ENCODE assay signal across 16 cellular contexts in the genomic region with DNA sequence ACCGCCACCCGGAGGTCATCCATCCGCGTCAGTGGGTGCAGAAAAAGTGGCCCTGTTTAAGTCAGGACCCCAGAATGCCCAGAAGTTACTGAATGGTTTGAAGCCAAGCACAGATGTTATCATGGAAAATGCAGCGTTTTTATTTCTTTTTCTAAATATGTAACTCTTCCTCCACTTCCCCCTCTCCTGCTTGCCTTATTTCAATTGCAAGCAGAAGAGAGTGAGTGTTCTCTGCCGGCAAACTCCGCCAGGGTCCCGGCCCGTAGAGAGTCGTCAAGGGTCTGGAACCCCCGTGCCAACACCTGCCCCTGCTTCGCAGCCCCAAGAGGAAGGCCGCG. TPM values are rescaled to one million over a fixed set of nuclear protein-coding genes. Genes with fewer than 3 reads are reported as not detected.
DNase-seq lines count a peak whose midpoint lies in the region; ATAC-seq, FAIRE-seq and TF ChIP-seq lines count a peak whose summit lies in the region.
"Had no signal": no experiment of that assay in that cellular context is flagged by ENCODE, and none has a peak within 500 bp of the region (broad histone marks: within the 10 kb centered on the region; RNA-seq: fewer than 3 reads in every experiment).

No MANE protein-coding gene starts in this region.

- CTCF ChIA-PET in CD8-positive, alpha-beta memory T cell (lab: Charles Lee): no interaction called here
- CTCF ChIA-PET in HCT116 (lab: Charles Lee) (interaction anchor here (1.6 kb wide), 1 partner anchor 92 kb away, joined by 6 read pairs; no protein-coding TSS in a partner anchor), H1 (lab: Charles Lee; ENCODE audit: partially characterized antibody) (interaction anchor here (1.1 to 3.6 kb wide), 6 partner anchors 35 to 93 kb away, joined by 3 to 17 read pairs (median 11); no protein-coding TSS in a partner anchor)

- no peak overlapping the region for H3K23ac ChIP-seq in H1 (ENCODE audit: insufficient read length)

- no peak overlapping the region for H3K18ac ChIP-seq in H1 (ENCODE audit: extremely low read depth, low read length)

- peak overlapping the region in 4 of 7 donors; percentile 5 to 66 (median 20) for H3K4me3 Mint-ChIP-seq in CD8-positive, alpha-beta memory T cell
- peak overlapping the region in 2 of 3 experiments; percentile 11 to 52 for H3K4me3 Mint-ChIP-seq in nephron
- H3K4me3 Mint-ChIP-seq in stimulated activated memory B cell treated with anti-CD40 and anti-IgM and Interleukin-4, amounts not matched to agents 10 μg/mL and 1 μg/mL and 100 μg/mL, for 72 hours: no peak overlapping the region

- H3K4me2 ChIP-seq in HCT116 (ENCODE audit: low read length) (peak overlapping the region; percentile 93; the same call in 1 of the 2 replicates), H1 (ENCODE audit: insufficient read depth in 1 of 2, low read depth in 2 of 2, low read length in 2 of 2) (no peak overlapping the region; a peak in 1 of 4 replicates)

- H3K27ac ChIP-seq in CD8-positive, alpha-beta memory T cell (ENCODE audit: low read depth, low read length): no peak overlapping the region
- H3K27ac ChIP-seq in HCT116 (ENCODE audit: low read depth, low read length): no peak overlapping the region
- no peak overlapping the region for H3K27ac ChIP-seq in H1 (ENCODE audit: low read depth, low read length)
- H3K27ac ChIP-seq: SJSA1 had no signal

- no peak overlapping the region for H2BK15ac ChIP-seq in H1 (ENCODE audit: low read length)

- no peak overlapping the region for H2BK5ac ChIP-seq in H1 (ENCODE audit: low read depth, low read length)

- H3K4me1 ChIP-seq in CD8-positive, alpha-beta memory T cell (ENCODE audit: insufficient read depth, low read length): peaks cover 13% of the 10 kb centered on the region
- peaks cover 10 to 31% of the 10 kb centered on the region in 2 experiments for H3K4me1 ChIP-seq in HCT116 (ENCODE audit: control insufficient read depth in 1 of 2, insufficient read depth in 2 of 2, low read length in 2 of 2)
- peaks cover 8 to 32% (median 21%) of the 10 kb centered on the region in 4 experiments for H3K4me1 ChIP-seq in H1 (replicated peaks in 1 of 4; ENCODE audit: control insufficient read depth in 3 of 4, insufficient read depth in 4 of 4, low read length in 3 of 4)

- H2BK20ac ChIP-seq in H1 (ENCODE audit: low read length): no peak overlapping the region

- H3K36me3 Mint-ChIP-seq in CD8-positive, alpha-beta memory T cell: no peaks in the 10 kb centered on the region
- no peaks in the 10 kb centered on the region for H3K36me3 Mint-ChIP-seq in nephron (ENCODE audit: low read depth)
- no peaks in the 10 kb centered on the region for H3K36me3 Mint-ChIP-seq in stimulated activated memory B cell treated with anti-CD40 and anti-IgM and Interleukin-4, amounts not matched to agents 10 μg/mL and 1 μg/mL and 100 μg/mL, for 72 hours

- POLR2A ChIA-PET in CD8-positive, alpha-beta memory T cell (lab: Charles Lee): no interaction called here
- POLR2A ChIA-PET in HCT116 (lab: Charles Lee) (no interaction called here), H1 (lab: Charles Lee; ENCODE audit: partially characterized antibody) (no interaction called here)

- H4K8ac ChIP-seq in H1 (ENCODE audit: extremely low read depth, insufficient read depth, low read length): no peak overlapping the region

- no peak overlapping the region for H3K56ac ChIP-seq in H1 (replicated peaks; ENCODE audit: insufficient read length, low read depth, low read length)

- H3K27me3 Mint-ChIP-seq in CD8-positive, alpha-beta memory T cell: peaks cover 75 to 79% of the 10 kb centered on the region in 2 donors
- H3K27me3 Mint-ChIP-seq in nephron (ENCODE audit: low read depth): peaks cover 98% of the 10 kb centered on the region
- peaks cover 92% of the 10 kb centered on the region for H3K27me3 Mint-ChIP-seq in stimulated activated memory B cell treated with anti-CD40 and anti-IgM and Interleukin-4, amounts not matched to agents 10 μg/mL and 1 μg/mL and 100 μg/mL, for 72 hours

- no peak overlapping the region for H2AK5ac ChIP-seq in H1 (ENCODE audit: low read depth, low read length)

- H3K9me3 Mint-ChIP-seq in CD8-positive, alpha-beta memory T cell: peaks cover 0 to 4% (median 0%) of the 10 kb centered on the region in 5 donors
- peaks cover 3% of the 10 kb centered on the region for H3K9me3 Mint-ChIP-seq in nephron
- no peaks in the 10 kb centered on the region for H3K9me3 Mint-ChIP-seq in stimulated activated memory B cell treated with anti-CD40 and anti-IgM and Interleukin-4, amounts not matched to agents 10 μg/mL and 1 μg/mL and 100 μg/mL, for 72 hours

- peaks cover 34 to 42% (median 38%) of the 10 kb centered on the region in 3 donors for H3K4me1 Mint-ChIP-seq in CD8-positive, alpha-beta memory T cell
- peaks cover 24% of the 10 kb centered on the region for H3K4me1 Mint-ChIP-seq in nephron
- peaks cover 30% of the 10 kb centered on the region for H3K4me1 Mint-ChIP-seq in stimulated activated memory B cell treated with anti-CD40 and anti-IgM and Interleukin-4, amounts not matched to agents 10 μg/mL and 1 μg/mL and 100 μg/mL, for 72 hours

- H3K14ac ChIP-seq in H1 (ENCODE audit: insufficient read length): no peak overlapping the region

- H2BK12ac ChIP-seq in H1 (ENCODE audit: low read depth, low read length): peak overlapping the region; percentile 44; the same call in 1 of the 2 replicates

- H3K79me2 ChIP-seq in HCT116 (ENCODE audit: insufficient read depth, low read length): no peaks in the 10 kb centered on the region
- no peaks in the 10 kb centered on the region for H3K79me2 ChIP-seq in H1 (ENCODE audit: control insufficient read depth in 1 of 2, insufficient read depth in 2 of 2, low read length in 2 of 2)

- no peaks in the 10 kb centered on the region for H3K9me3 ChIP-seq in CD8-positive, alpha-beta memory T cell (ENCODE audit: low read length)
- H3K9me3 ChIP-seq in HCT116 (ENCODE audit: control insufficient read depth in 1 of 2, insufficient read depth in 1 of 2, low read depth in 1 of 2, low read length in 2 of 2) (no peaks in the 10 kb centered on the region), H1 (ENCODE audit: insufficient read depth in 2 of 2, low read depth in 1 of 2, low read length in 1 of 2) (peaks cover 0 to 3% of the 10 kb centered on the region in 2 experiments; a peak in 1 of 4 replicates)
- H3K9me3 ChIP-seq: SJSA1 had no signal

- TF ChIP-seq RAD21 in HCT116 (IDR thresholded peaks at IDR 0.05; ENCODE audit: low read depth): no peak
- no peak for TF ChIP-seq RAD21 in H1 (IDR thresholded peaks at IDR 0.05 in 1 of 2, conservative IDR thresholded peaks at IDR 0.05 in 1 of 2; ENCODE audit: low read depth in 2 of 2, low read length in 2 of 2)

- H3K9me2 ChIP-seq in HCT116 (ENCODE audit: insufficient read depth): no peaks in the 10 kb centered on the region

- TF ChIP-seq CTCF in HCT116 (IDR thresholded peaks at IDR 0.05 in 2 of 3, conservative IDR thresholded peaks at IDR 0.05 in 1 of 3; ENCODE audit: borderline replicate concordance in 1 of 3, insufficient read depth in 1 of 3, low read depth in 2 of 3, low read length in 2 of 3) (no peak), H1 (IDR thresholded peaks at IDR 0.05; ENCODE audit: control extremely low read depth in 1 of 3, insufficient read depth in 1 of 3, low read depth in 1 of 3, low read length in 3 of 3) (no peak), nephron (IDR thresholded peaks at IDR 0.05; ENCODE audit: unreplicated experiment in 3 of 3) (no peak)

- intact Hi-C loops in HCT116 (cut with micrococcal nuclease): no loop called here

- H3K27me3 ChIP-seq in CD8-positive, alpha-beta memory T cell (ENCODE audit: insufficient read depth, low read length, poor library complexity, severe bottlenecking): peaks cover 48% of the 10 kb centered on the region
- H3K27me3 ChIP-seq in HCT116 (ENCODE audit: insufficient read depth, low read length) (no peaks in the 10 kb centered on the region), H1 (replicated peaks in 1 of 4; ENCODE audit: control insufficient read depth in 3 of 4, extremely low read depth in 1 of 4, insufficient read depth in 3 of 4, low read length in 3 of 4) (peaks cover 86 to 98% (median 93%) of the 10 kb centered on the region in 4 experiments)

- no peaks in the 10 kb centered on the region for H4K20me1 ChIP-seq in HCT116 (ENCODE audit: insufficient read depth)
- peaks cover 20 to 38% of the 10 kb centered on the region in 2 experiments for H4K20me1 ChIP-seq in H1 (replicated peaks in 1 of 2; ENCODE audit: control insufficient read depth in 1 of 2, insufficient read depth in 2 of 2, low read length in 2 of 2)

- H3K9ac ChIP-seq in HCT116 (ENCODE audit: low read length): no peak overlapping the region
- no peak overlapping the region for H3K9ac ChIP-seq in H1 (replicated peaks in 1 of 4; ENCODE audit: extremely low read depth in 1 of 4, low read depth in 3 of 4, low read length in 3 of 4)

- TF ChIP-seq EP300 in H1 (IDR thresholded peaks at IDR 0.05; ENCODE audit: borderline replicate concordance in 1 of 2, low read depth in 2 of 2, low read length in 2 of 2): no peak

- no peaks in the 10 kb centered on the region for H3K79me1 ChIP-seq in H1 (ENCODE audit: low read depth, low read length)

- no peak overlapping the region for H4K91ac ChIP-seq in H1 (replicated peaks; ENCODE audit: insufficient read length, low read length)

- no peaks in the 10 kb centered on the region for H3K36me3 ChIP-seq in CD8-positive, alpha-beta memory T cell (ENCODE audit: insufficient read depth, low read length)
- H3K36me3 ChIP-seq in HCT116 (ENCODE audit: control insufficient read depth in 1 of 2, insufficient read depth in 2 of 2, low read length in 2 of 2) (no peaks in the 10 kb centered on the region), H1 (ENCODE audit: control insufficient read depth in 2 of 4, insufficient read depth in 4 of 4, low read length in 3 of 4) (peaks cover 0 to 4% (median 0%) of the 10 kb centered on the region in 4 experiments; a peak in 1 of 8 replicates)
- H3K36me3 ChIP-seq: SJSA1 had no signal

- no TSS peak for BruUV-seq in HCT116 (replicated peaks; lab: Mats Ljungman, UMichigan)

- ATAC-seq in HCT116: no peak
- ATAC-seq in stimulated activated memory B cell treated with anti-CD40 and anti-IgM and Interleukin-4, amounts not matched to agents 10 μg/mL and 1 μg/mL and 100 μg/mL, for 72 hours: no peak

- no peak overlapping the region for H3K4ac ChIP-seq in H1 (replicated peaks; ENCODE audit: insufficient read length, low read depth, low read length)

- no peak for FAIRE-seq in H1 (lab: Jason Lieb, UNC)

- no peak overlapping the region for H3K4me3 ChIP-seq in CD8-positive, alpha-beta memory T cell (ENCODE audit: low read length)
- no peak overlapping the region for H3K4me3 ChIP-seq in HCT116 (replicated peaks in 1 of 2; ENCODE audit: low read depth in 1 of 2, low read length in 2 of 2)
- H3K4me3 ChIP-seq in H1 (ENCODE audit: extremely low read depth in 1 of 4, insufficient read depth in 2 of 4, low read depth in 3 of 4, low read length in 4 of 4): no peak overlapping the region
- H3K4me3 ChIP-seq: SJSA1 had no signal

- no peak overlapping the region for H3K27ac Mint-ChIP-seq in CD8-positive, alpha-beta memory T cell
- no peak overlapping the region for H3K27ac Mint-ChIP-seq in nephron
- no peak overlapping the region for H3K27ac Mint-ChIP-seq in stimulated activated memory B cell treated with anti-CD40 and anti-IgM and Interleukin-4, amounts not matched to agents 10 μg/mL and 1 μg/mL and 100 μg/mL, for 72 hours

- RAD21 ChIA-PET in HCT116 (lab: Charles Lee; ENCODE audit: low non-redundant PET in 1 of 2, low total read pairs in 2 of 2, uncharacterized antibody in 2 of 2, unreplicated experiment in 2 of 2): no interaction called here

- no peaks in the 10 kb centered on the region; the same call in 1 of the 2 replicates for H3K23me2 ChIP-seq in H1 (ENCODE audit: low read depth, low read length)

- no peak for DNase-seq in CD8-positive, alpha-beta memory T cell
- DNase-seq in HCT116 (ENCODE audit: low read depth, low spot score) (no peak), H1 (ENCODE audit: low read depth in 1 of 2, low spot score in 2 of 2) (peak in 1 of 2 experiments; percentile 44), GOT3 (lab: John Stamatoyannopoulos, UW) (no peak), NCI-H2196 (lab: John Stamatoyannopoulos, UW; ENCODE audit: unreplicated experiment) (no peak)
- DNase-seq in effector CD4-positive, alpha-beta T cell: no peak
- DNase-seq: DMS 273 treated with DMSO at 0.1 percent for 48 hours, IMR-90, NCI-H2029, NCI-H524, RPMI8226 had no signal

- TF ChIP-seq POLR2A in HCT116 (IDR thresholded peaks at IDR 0.05; ENCODE audit: borderline replicate concordance, extremely low read depth, insufficient read depth, insufficient read length): no peak
- TF ChIP-seq POLR2A in H1 (IDR thresholded peaks at IDR 0.05; ENCODE audit: control extremely low read depth in 1 of 2, low read depth in 2 of 2, low read length in 2 of 2): no peak

- H2AFZ ChIP-seq in HCT116 (ENCODE audit: low read depth, low read length, poor library complexity, severe bottlenecking): no peak overlapping the region
- no peak overlapping the region for H2AFZ ChIP-seq in H1 (ENCODE audit: low read length)

- no peak overlapping the region for H2BK120ac ChIP-seq in H1 (replicated peaks; ENCODE audit: low read depth, low read length)

- WGBS in H1 (ENCODE audit: extremely low coverage in 1 of 2, insufficient coverage in 1 of 2, insufficient read length in 1 of 2, insufficient replicate concordance in 2 of 2, low coverage in 1 of 2, low lambda C conversion rate in 2 of 2, missing lambda C conversion rate in 1 of 2), 2 experiments: 8% methylated on average over 14 of the region's 14 CpGs; no CpG with 5 or more reads in 1 of the 2 experiments

- no peak overlapping the region for H4K5ac ChIP-seq in H1 (ENCODE audit: insufficient read length, low read depth, low read length)

RNA-seq across cellular contexts. Expression of a gene that starts 0.9 kb away (rescaled TPM):
- not detected for total RNA-seq in CD8-positive, alpha-beta memory T cell
- not detected for polyA plus RNA-seq in CD8-positive, alpha-beta memory T cell
- 1.7 TPM for total RNA-seq in HCT116 (2021; ENCODE audit: unreplicated experiment)
- 0.31 and 0.82 TPM in 2 replicates for polyA plus RNA-seq in HCT116 (2012)
- not detected in 2 replicates for total RNA-seq in H1 (2021; fragmentation: NEBNext Ultra II Directional; extraction: Animal tissue kit (Norgen Biotek cat#: 25700))
- polyA plus RNA-seq in H1 (2011; rRNA removed): not detected in 2 replicates
- polyA plus RNA-seq in H1 (2011; cell fraction: cytosol; rRNA removed): not detected
- not detected for polyA plus RNA-seq in H1 (2011; cell fraction: nucleus; rRNA removed)
- not detected in 4 replicates for polyA plus RNA-seq in H1 (2012, experiment 1 of 2)
- not detected for polyA plus RNA-seq in H1 (2012, experiment 2 of 2)
- polyA plus RNA-seq in H1 (2013, experiment 1 of 2): not detected
- not detected for polyA plus RNA-seq in H1 (2013, experiment 2 of 2)
- polyA minus RNA-seq in H1 (2011; rRNA and poly(A)+ RNA removed): not detected in 2 replicates
- not detected for polyA minus RNA-seq in H1 (2011; cell fraction: cytosol; rRNA and poly(A)+ RNA removed)
- polyA minus RNA-seq in H1 (2011; cell fraction: nucleus; rRNA and poly(A)+ RNA removed): not detected
- total RNA-seq: IMR-90, LHCN-M2, SJSA1 had no signal
- polyA plus RNA-seq: BJ, IMR-90 had no signal

RNA-seq across cellular contexts. Expression of a gene that starts 50.2 kb away (rescaled TPM):
- not detected for total RNA-seq in CD8-positive, alpha-beta memory T cell
- polyA plus RNA-seq in CD8-positive, alpha-beta memory T cell: not detected
- 12.5 TPM for total RNA-seq in HCT116 (2021; ENCODE audit: unreplicated experiment)
- 10.4 and 11.8 TPM in 2 replicates for polyA plus RNA-seq in HCT116 (2012)
- total RNA-seq in H1 (2021; fragmentation: NEBNext Ultra II Directional; extraction: Animal tissue kit (Norgen Biotek cat#: 25700)): 0.09 TPM in 1 of 2 replicates, not detected in the other
- not detected in 2 replicates for polyA plus RNA-seq in H1 (2011; rRNA removed)
- polyA plus RNA-seq in H1 (2011; cell fraction: cytosol; rRNA removed): not detected
- 0.03 TPM for polyA plus RNA-seq in H1 (2011; cell fraction: nucleus; rRNA removed)
- 0.04 to 0.08 TPM (median 0.05 TPM) in 3 of 4 replicates, not detected in the other for polyA plus RNA-seq in H1 (2012, experiment 1 of 2)
- 0.13 TPM for polyA plus RNA-seq in H1 (2012, experiment 2 of 2)
- 0.06 TPM for polyA plus RNA-seq in H1 (2013, experiment 1 of 2)
- polyA plus RNA-seq in H1 (2013, experiment 2 of 2): 0.17 TPM
- 0.06 TPM in 1 of 2 replicates, not detected in the other for polyA minus RNA-seq in H1 (2011; rRNA and poly(A)+ RNA removed)
- not detected for polyA minus RNA-seq in H1 (2011; cell fraction: cytosol; rRNA and poly(A)+ RNA removed)
- polyA minus RNA-seq in H1 (2011; cell fraction: nucleus; rRNA and poly(A)+ RNA removed): not detected
- total RNA-seq: IMR-90, LHCN-M2, SJSA1 had no signal
- polyA plus RNA-seq: BJ, IMR-90 had no signal

Comparison
In these comparisons a context has a peak if more than half of its experiments do, and no peak if none do; other contexts are left out.
1. RNA of a gene that starts 50.2 kb away (total RNA-seq): 12.5 TPM in HCT116 (single experiment); 0.09 TPM in H1 and not detected in CD8-positive, alpha-beta memory T cell; every median in the first group is over 10 times any median in the second.